40 cellular contexts compared by ENCODE assay signal in the genomic region with DNA sequence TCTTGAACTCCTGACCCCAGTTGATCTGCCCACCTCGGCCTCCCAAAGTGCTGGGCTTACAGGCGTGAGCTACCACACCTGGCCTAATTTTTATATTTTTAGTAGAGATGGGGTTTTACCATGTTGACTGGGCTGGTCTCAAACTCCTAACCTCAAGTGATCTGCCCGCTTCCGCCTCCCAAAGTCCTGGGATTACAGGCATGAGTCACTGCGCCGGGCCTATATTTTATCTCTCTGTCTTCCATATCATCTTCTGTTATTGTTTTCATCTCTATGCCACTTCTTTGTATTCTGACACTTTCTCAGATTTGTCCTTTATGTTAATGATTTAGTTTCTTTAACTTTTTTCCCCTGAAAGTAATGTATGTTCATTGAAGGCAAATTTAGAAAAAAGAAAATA. TPM values are rescaled to one million over a fixed set of nuclear protein-coding genes. Genes with fewer than 3 reads are reported as not detected.
"Had no signal": no experiment of that assay in that cellular context is flagged by ENCODE, and none has a peak within 500 bp of the region (broad histone marks: within the 10 kb centered on the region; RNA-seq: fewer than 3 reads in every experiment).

No MANE protein-coding gene starts in this region.

- H3K27me3 ChIP-seq: ascending aorta, body of pancreas, brain microvascular endothelial cell, breast epithelium, cardiac muscle cell had no signal

- DNase-seq: activated effector memory CD4-positive, alpha-beta T cell treated with anti-CD3 and anti-CD28 coated beads, Interleukin-2, amount 50 U/mL, for 16 hours; activated effector memory CD4-positive, alpha-beta T cell treated with Interleukin-2 at 50 U/mL for 16 hours; activated gamma-delta T cell; activated gamma-delta T cell treated with Interleukin-2 at 50 U/mL for 16 hours; activated naive CD4-positive, alpha-beta T cell; activated naive CD4-positive, alpha-beta T cell treated with anti-CD3 and anti-CD28 coated beads for 36 hours; activated naive CD4-positive, alpha-beta T cell treated with anti-CD3 and anti-CD28 coated beads, Interleukin-2, amount 10 ng/mL, durations not matched to agents 7 days and 5 days; activated naive CD4-positive, alpha-beta T cell treated with anti-CD3 and anti-CD28 coated beads, Interleukin-2, amount 50 U/mL, for 16 hours; activated naive CD4-positive, alpha-beta T cell treated with Interleukin-2 at 50 U/mL for 16 hours; activated naive CD8-positive, alpha-beta T cell treated with anti-CD3 and anti-CD28 coated beads for 36 hours; activated naive CD8-positive, alpha-beta T cell treated with anti-CD3 and anti-CD28 coated beads, Interleukin-2, amount 10 ng/mL, durations not matched to agents 7 days and 5 days; activated naive CD8-positive, alpha-beta T cell treated with anti-CD3 and anti-CD28 coated beads, Interleukin-2, amount 50 U/mL, for 24 hours; activated T-cell treated with anti-CD3 and anti-CD28 coated beads for 4 hours; activated T-cell treated with anti-CD3 and anti-CD28 coated beads, Interleukin-2, amount 50 U/mL, for 1 hour; activated T-cell treated with anti-CD3 and anti-CD28 coated beads, Interleukin-2, amount 50 U/mL, for 24 hours; activated T-cell treated with anti-CD3 and anti-CD28 coated beads, Interleukin-2, amount 50 U/mL, for 4 hours; activated T-cell treated with anti-CD3 and anti-CD28 coated beads, Interleukin-2, amount 50 U/mL, for 48 hours; activated T-cell treated with anti-CD3 and anti-CD28 coated beads, Interleukin-2, amount 50 U/mL, for 72 hours; amniotic stem cell; amygdala; anterior cingulate cortex; aorta; body of pancreas; brain microvascular endothelial cell; caudate nucleus; central memory CD4-positive, alpha-beta T cell; cerebellar nuclear complex had no signal

- H3K4me1 Mint-ChIP-seq: activated naive CD4-positive, alpha-beta T cell treated with anti-CD3 and anti-CD28 coated beads, Interleukin-2, amount 10 ng/mL, durations not matched to agents 7 days and 5 days; activated naive CD4-positive, alpha-beta T cell treated with anti-CD3 and anti-CD28 coated beads, Interleukin-2, amount 50 U/mL, for 24 hours; activated naive CD8-positive, alpha-beta T cell treated with anti-CD3 and anti-CD28 coated beads for 36 hours; activated naive CD8-positive, alpha-beta T cell treated with anti-CD3 and anti-CD28 coated beads, Interleukin-2, amount 10 ng/mL, durations not matched to agents 7 days and 5 days; activated naive CD8-positive, alpha-beta T cell treated with anti-CD3 and anti-CD28 coated beads, Interleukin-2, amount 50 U/mL, for 24 hours; activated T-helper 17 cell treated with anti-CD3 and anti-CD28 coated beads, Interleukin-2, amount 50 U/mL, for 72 hours; brain; central memory CD8-positive, alpha-beta T cell had no signal

- H3K27ac ChIP-seq: ascending aorta, body of pancreas, brain microvascular endothelial cell, breast epithelium, cardiac muscle cell had no signal

- H3K27ac Mint-ChIP-seq: activated naive CD4-positive, alpha-beta T cell treated with anti-CD3 and anti-CD28 coated beads for 36 hours; activated naive CD4-positive, alpha-beta T cell treated with anti-CD3 and anti-CD28 coated beads, Interleukin-2, amount 10 ng/mL, durations not matched to agents 7 days and 5 days; activated naive CD4-positive, alpha-beta T cell treated with anti-CD3 and anti-CD28 coated beads, Interleukin-2, amount 50 U/mL, for 24 hours; activated naive CD8-positive, alpha-beta T cell; activated naive CD8-positive, alpha-beta T cell treated with anti-CD3 and anti-CD28 coated beads for 36 hours; activated naive CD8-positive, alpha-beta T cell treated with anti-CD3 and anti-CD28 coated beads, Interleukin-2, amount 10 ng/mL, durations not matched to agents 7 days and 5 days; activated naive CD8-positive, alpha-beta T cell treated with anti-CD3 and anti-CD28 coated beads, Interleukin-2, amount 50 U/mL, for 24 hours; activated T-cell treated with anti-CD3 and anti-CD28 coated beads, Interleukin-2, amount 50 U/mL, for 24 hours; activated T-cell treated with anti-CD3 and anti-CD28 coated beads, Interleukin-2, amount 50 U/mL, for 72 hours; activated T-helper 1 cell treated with anti-CD3 and anti-CD28 coated beads, Interleukin-12 subunit alpha, Interleukin-12 subunit beta, Interleukin-2, Interleukin-4 antibody, amounts not matched to agents 30 ng/mL and 10 ng/mL and 1 ng/mL, durations not matched to agents 14 hours and 24 hours and 36 hours; activated T-helper 17 cell treated with anti-CD3 and anti-CD28 coated beads, Interleukin-2, amount 50 U/mL, for 72 hours; activated T-helper 2 cell treated with anti-CD3 and anti-CD28 coated beads, Interferon-gamma antibody, Interleukin-2, Interleukin-4, amounts not matched to agents 10 μg/mL and 5 μg/mL and 100 μg/mL, durations not matched to agents 14 hours and 24 hours and 36 hours had no signal

- H3K4me3 Mint-ChIP-seq: activated naive CD4-positive, alpha-beta T cell treated with anti-CD3 and anti-CD28 coated beads for 36 hours; activated naive CD4-positive, alpha-beta T cell treated with anti-CD3 and anti-CD28 coated beads, Interleukin-2, amount 10 ng/mL, durations not matched to agents 7 days and 5 days; activated naive CD4-positive, alpha-beta T cell treated with anti-CD3 and anti-CD28 coated beads, Interleukin-2, amount 50 U/mL, for 24 hours; activated naive CD8-positive, alpha-beta T cell; activated naive CD8-positive, alpha-beta T cell treated with anti-CD3 and anti-CD28 coated beads for 36 hours; activated naive CD8-positive, alpha-beta T cell treated with anti-CD3 and anti-CD28 coated beads, Interleukin-2, amount 10 ng/mL, durations not matched to agents 7 days and 5 days; activated naive CD8-positive, alpha-beta T cell treated with anti-CD3 and anti-CD28 coated beads, Interleukin-2, amount 50 U/mL, for 24 hours; activated T-cell treated with anti-CD3 and anti-CD28 coated beads, Interleukin-2, amount 50 U/mL, for 24 hours; activated T-cell treated with anti-CD3 and anti-CD28 coated beads, Interleukin-2, amount 50 U/mL, for 4 hours; activated T-cell treated with anti-CD3 and anti-CD28 coated beads, Interleukin-2, amount 50 U/mL, for 72 hours; activated T-helper 1 cell treated with anti-CD3 and anti-CD28 coated beads, Interleukin-12 subunit alpha, Interleukin-12 subunit beta, Interleukin-2, Interleukin-4 antibody, amounts not matched to agents 30 ng/mL and 10 ng/mL and 1 ng/mL, durations not matched to agents 14 hours and 24 hours and 36 hours; activated T-helper 17 cell treated with anti-CD3 and anti-CD28 coated beads, Interleukin-2, amount 50 U/mL, for 72 hours; brain; central memory CD8-positive, alpha-beta T cell had no signal

- H3K9me3 Mint-ChIP-seq: activated naive CD4-positive, alpha-beta T cell treated with anti-CD3 and anti-CD28 coated beads for 36 hours; activated naive CD4-positive, alpha-beta T cell treated with anti-CD3 and anti-CD28 coated beads, Interleukin-2, amount 10 ng/mL, durations not matched to agents 7 days and 5 days; activated naive CD4-positive, alpha-beta T cell treated with anti-CD3 and anti-CD28 coated beads, Interleukin-2, amount 50 U/mL, for 24 hours; activated naive CD4-positive, alpha-beta T cell treated with anti-CD3 and anti-CD28 coated beads, Interleukin-2, amount 50 U/mL, for 72 hours; activated naive CD8-positive, alpha-beta T cell treated with anti-CD3 and anti-CD28 coated beads for 36 hours; activated naive CD8-positive, alpha-beta T cell treated with anti-CD3 and anti-CD28 coated beads, Interleukin-2, amount 10 ng/mL, durations not matched to agents 7 days and 5 days; activated naive CD8-positive, alpha-beta T cell treated with anti-CD3 and anti-CD28 coated beads, Interleukin-2, amount 50 U/mL, for 24 hours; activated T-cell treated with anti-CD3 and anti-CD28 coated beads, Interleukin-2, amount 50 U/mL, for 24 hours; activated T-cell treated with anti-CD3 and anti-CD28 coated beads, Interleukin-2, amount 50 U/mL, for 4 hours; activated T-cell treated with anti-CD3 and anti-CD28 coated beads, Interleukin-2, amount 50 U/mL, for 72 hours; activated T-helper 1 cell treated with anti-CD3 and anti-CD28 coated beads, Interleukin-12 subunit alpha, Interleukin-12 subunit beta, Interleukin-2, Interleukin-4 antibody, amounts not matched to agents 30 ng/mL and 10 ng/mL and 1 ng/mL, durations not matched to agents 14 hours and 24 hours and 36 hours; activated T-helper 17 cell treated with anti-CD3 and anti-CD28 coated beads, Interleukin-2, amount 50 U/mL, for 72 hours; activated T-helper 2 cell treated with anti-CD3 and anti-CD28 coated beads, Interferon-gamma antibody, Interleukin-2, Interleukin-4, amounts not matched to agents 10 μg/mL and 5 μg/mL and 100 μg/mL, durations not matched to agents 14 hours and 24 hours and 36 hours; brain; central memory CD8-positive, alpha-beta T cell had no signal

- H3K9me3 ChIP-seq: ascending aorta, body of pancreas, breast epithelium had no signal

- H3K4me3 ChIP-seq: ascending aorta, body of pancreas, breast epithelium, cardiac muscle cell had no signal

- ATAC-seq: activated naive CD4-positive, alpha-beta T cell treated with anti-CD3 and anti-CD28 coated beads, Interleukin-2, amount 50 U/mL, for 72 hours; activated naive CD8-positive, alpha-beta T cell treated with anti-CD3 and anti-CD28 coated beads, Interleukin-2, amount 50 U/mL, for 24 hours; activated T-cell treated with anti-CD3 and anti-CD28 coated beads, Interleukin-2, amount 50 U/mL, for 4 hours; activated T-cell treated with anti-CD3 and anti-CD28 coated beads, Interleukin-2, amount 50 U/mL, for 72 hours; activated T-helper 17 cell treated with anti-CD3 and anti-CD28 coated beads, Interleukin-2, amount 50 U/mL, for 72 hours; body of pancreas had no signal

- H3K27me3 Mint-ChIP-seq: activated naive CD4-positive, alpha-beta T cell treated with anti-CD3 and anti-CD28 coated beads, Interleukin-2, amount 10 ng/mL, durations not matched to agents 7 days and 5 days; activated naive CD4-positive, alpha-beta T cell treated with anti-CD3 and anti-CD28 coated beads, Interleukin-2, amount 50 U/mL, for 24 hours; activated naive CD8-positive, alpha-beta T cell; activated naive CD8-positive, alpha-beta T cell treated with anti-CD3 and anti-CD28 coated beads for 36 hours; activated naive CD8-positive, alpha-beta T cell treated with anti-CD3 and anti-CD28 coated beads, Interleukin-2, amount 10 ng/mL, durations not matched to agents 7 days and 5 days; activated naive CD8-positive, alpha-beta T cell treated with anti-CD3 and anti-CD28 coated beads, Interleukin-2, amount 50 U/mL, for 24 hours; activated T-cell treated with anti-CD3 and anti-CD28 coated beads, Interleukin-2, amount 50 U/mL, for 24 hours; activated T-helper 17 cell treated with anti-CD3 and anti-CD28 coated beads, Interleukin-2, amount 50 U/mL, for 72 hours; brain; central memory CD8-positive, alpha-beta T cell had no signal

- FAIRE-seq: astrocyte, bronchial epithelial cell had no signal

- H3K4me1 ChIP-seq: ascending aorta, body of pancreas, breast epithelium had no signal

RNA-seq across cellular contexts. Expression of gene FMC1, which starts 55.0 kb away (rescaled TPM):
- total RNA-seq: ascending aorta had no signal
